ENCODE assay signal across 1 cellular context in genomic region chr18:43662657-43663056, GRCh38.
TF ChIP-seq lines count a peak whose summit lies in the region.

No MANE protein-coding gene starts in this region.

TF ChIP-seq in IMR-90, 13 proteins besides CTCF, POLR2A, EP300 and RAD21:
- TF ChIP-seq, protein P1, sequence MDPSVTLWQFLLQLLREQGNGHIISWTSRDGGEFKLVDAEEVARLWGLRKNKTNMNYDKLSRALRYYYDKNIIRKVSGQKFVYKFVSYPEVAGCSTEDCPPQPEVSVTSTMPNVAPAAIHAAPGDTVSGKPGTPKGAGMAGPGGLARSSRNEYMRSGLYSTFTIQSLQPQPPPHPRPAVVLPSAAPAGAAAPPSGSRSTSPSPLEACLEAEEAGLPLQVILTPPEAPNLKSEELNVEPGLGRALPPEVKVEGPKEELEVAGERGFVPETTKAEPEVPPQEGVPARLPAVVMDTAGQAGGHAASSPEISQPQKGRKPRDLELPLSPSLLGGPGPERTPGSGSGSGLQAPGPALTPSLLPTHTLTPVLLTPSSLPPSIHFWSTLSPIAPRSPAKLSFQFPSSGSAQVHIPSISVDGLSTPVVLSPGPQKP (IDR thresholded peaks at IDR 0.05; ENCODE audit: borderline replicate concordance, low read depth, low read length), result no peak
- TF ChIP-seq BHLHE40 (IDR thresholded peaks at IDR 0.05; ENCODE audit: low read depth, low read length) (peak; percentile 46; the same call in 1 of the 2 replicates), MXI1 (IDR thresholded peaks at IDR 0.05; ENCODE audit: borderline replicate concordance, low read depth, low read length) (no peak), MAFK (IDR thresholded peaks at IDR 0.05; ENCODE audit: low read depth, low read length) (no peak), RCOR1 (IDR thresholded peaks at IDR 0.05; ENCODE audit: insufficient replicate concordance, low read length) (no peak), CEBPB (IDR thresholded peaks at IDR 0.05; ENCODE audit: low read depth, low read length) (peak; percentile 80), FOS (IDR thresholded peaks at IDR 0.05; ENCODE audit: low read depth, low read length) (peak; percentile 54), USF2 (IDR thresholded peaks at IDR 0.05; ENCODE audit: low read depth, low read length) (no peak), RFX5 (IDR thresholded peaks at IDR 0.05; ENCODE audit: low read depth, low read length) (no peak), MAZ (IDR thresholded peaks at IDR 0.05; ENCODE audit: borderline replicate concordance, low read depth, low read length) (no peak), NFE2L2 (IDR thresholded peaks at IDR 0.05; ENCODE audit: low read depth, low read length) (no peak), CHD1 (IDR thresholded peaks at IDR 0.05; ENCODE audit: low read depth, low read length) (no peak)
